In the genomic region with DNA sequence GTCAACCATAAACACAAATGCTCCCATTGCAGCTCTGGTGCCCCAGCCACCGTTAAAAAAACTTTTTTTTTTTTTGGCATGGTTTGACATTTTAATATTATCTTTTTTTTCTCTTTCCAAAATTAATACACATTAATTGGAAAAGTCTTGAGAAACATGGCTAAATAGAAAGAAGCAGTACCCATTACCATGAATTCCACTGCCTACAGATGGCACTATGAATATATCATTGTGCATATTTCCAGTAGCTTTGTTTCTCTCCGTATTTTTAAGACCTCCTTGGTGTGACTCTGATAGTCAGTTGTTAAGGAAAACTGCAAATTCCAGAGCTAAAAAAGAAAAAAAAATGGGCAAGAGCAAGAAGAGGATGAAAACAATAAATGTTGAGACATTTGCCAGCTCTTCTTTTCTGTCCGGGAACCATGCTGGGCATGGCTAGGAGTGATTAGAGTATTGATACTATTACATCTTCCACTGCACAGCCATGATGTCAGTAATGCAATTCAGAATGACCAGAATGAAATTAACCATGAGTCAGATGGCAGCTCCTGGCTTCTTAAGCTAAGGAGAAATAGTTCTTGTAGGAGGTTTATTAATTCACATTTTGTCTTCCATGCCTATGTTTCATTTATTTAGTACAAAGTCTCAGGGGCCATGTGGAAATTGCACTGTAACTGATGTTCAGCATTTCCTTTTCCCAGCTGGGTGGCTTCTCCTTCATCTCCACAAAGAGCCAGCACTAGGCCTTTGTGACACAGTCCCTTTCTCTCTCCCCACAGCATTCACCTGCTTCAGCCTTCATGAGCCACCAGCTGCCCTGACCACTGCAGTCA, we compare ENCODE assay signal across 19 cellular contexts. TPM values are rescaled to one million over a fixed set of nuclear protein-coding genes. Genes with fewer than 3 reads are reported as not detected.
DNase-seq lines count a peak whose midpoint lies in the region; ATAC-seq and TF ChIP-seq lines count a peak whose summit lies in the region.
"Had no signal": no experiment of that assay in that cellular context is flagged by ENCODE, and none has a peak within 500 bp of the region (broad histone marks: within the 10 kb centered on the region; RNA-seq: fewer than 3 reads in every experiment).

No MANE protein-coding gene starts in this region.

- peak; percentile 30; the same call in 1 of the 2 replicates for TF ChIP-seq RAD21 in HCT116 (IDR thresholded peaks at IDR 0.05; ENCODE audit: low read depth)
- TF ChIP-seq RAD21 in SK-N-SH (IDR thresholded peaks at IDR 0.05; ENCODE audit: low read length): peak; percentile 38; the same call in 1 of the 2 replicates

- H3K9ac ChIP-seq in HCT116 (ENCODE audit: low read length): no peak overlapping the region
- no peak overlapping the region for H3K9ac ChIP-seq in SK-N-SH

- no peak for TF ChIP-seq CTCF in HCT116 (IDR thresholded peaks at IDR 0.05 in 2 of 3, conservative IDR thresholded peaks at IDR 0.05 in 1 of 3; ENCODE audit: borderline replicate concordance in 1 of 3, insufficient read depth in 1 of 3, low read depth in 2 of 3, low read length in 2 of 3)
- TF ChIP-seq CTCF in SK-N-SH (IDR thresholded peaks at IDR 0.05): peak; percentile 27
- no peak for TF ChIP-seq CTCF in fibroblast of the aortic adventitia (IDR thresholded peaks at IDR 0.05; ENCODE audit: insufficient read depth, low read length)
- no peak for TF ChIP-seq CTCF in psoas muscle (IDR thresholded peaks at IDR 0.05)
- TF ChIP-seq CTCF in CD4-positive, alpha-beta T cell (IDR thresholded peaks at IDR 0.05): no peak

- H3K27me3 Mint-ChIP-seq in CD4-positive, alpha-beta T cell: peaks cover 45% of the 10 kb centered on the region

- 73% methylated on average over 3 of the region's 3 CpGs for WGBS in SK-N-SH (ENCODE audit: low lambda C conversion rate)
- 54 to 59% (median 57%) methylated on average over 3 of the region's 3 CpGs for WGBS in psoas muscle, 3 donors

- no peak for TF ChIP-seq POLR2A in HCT116 (IDR thresholded peaks at IDR 0.05; ENCODE audit: borderline replicate concordance, extremely low read depth, insufficient read depth, insufficient read length)

- no peaks in the 10 kb centered on the region for H3K4me1 Mint-ChIP-seq in CD4-positive, alpha-beta T cell (ENCODE audit: low read depth)
- H3K4me1 Mint-ChIP-seq: central memory CD8-positive, alpha-beta T cell; endodermal cell; nephron; T-cell had no signal

- no peaks in the 10 kb centered on the region for H3K79me2 ChIP-seq in HCT116 (ENCODE audit: insufficient read depth, low read length)
- H3K79me2 ChIP-seq in SK-N-SH (ENCODE audit: insufficient read depth): no peaks in the 10 kb centered on the region

- no peaks in the 10 kb centered on the region for H3K9me2 ChIP-seq in HCT116 (ENCODE audit: insufficient read depth)
- no peaks in the 10 kb centered on the region for H3K9me2 ChIP-seq in SK-N-SH

- TF ChIP-seq EP300 in SK-N-SH (IDR thresholded peaks at IDR 0.05; ENCODE audit: borderline replicate concordance in 1 of 2, low read depth in 1 of 2, low read length in 1 of 2): no peak

- H3K9me3 Mint-ChIP-seq in CD4-positive, alpha-beta T cell: no peaks in the 10 kb centered on the region
- H3K9me3 Mint-ChIP-seq: activated T-helper 1 cell treated with anti-CD3 and anti-CD28 coated beads, Interleukin-12 subunit alpha, Interleukin-12 subunit beta, Interleukin-2, Interleukin-4 antibody, amounts not matched to agents 30 ng/mL and 10 ng/mL and 1 ng/mL, durations not matched to agents 14 hours and 24 hours and 36 hours; central memory CD8-positive, alpha-beta T cell; endodermal cell; nephron; T-cell had no signal

- peak; percentile 14 for DNase-seq in AG08395 (ENCODE audit: low spot score)
- no peak for DNase-seq in HCT116 (ENCODE audit: low read depth, low spot score)
- DNase-seq in SK-N-SH: no peak
- DNase-seq in fibroblast of the aortic adventitia (ENCODE audit: low read depth): peak; percentile 42
- DNase-seq in stimulated activated CD4-positive, alpha-beta T cell treated with anti-CD3 and anti-CD28 coated beads, Interleukin-15, amount 100 ng/mL, for 24 hours: no peak
- DNase-seq in psoas muscle: no peak
- DNase-seq in CD4-positive, alpha-beta T cell: no peak
- DNase-seq: activated CD8-positive, alpha-beta T cell treated with anti-CD3 and anti-CD28 coated beads, Interleukin-2, amount 10 ng/mL, durations not matched to agents 7 days and 5 days; endodermal cell; NCI-H2029; NCI-H524 treated with DMSO at 0.1 percent for 48 hours; T-cell; WERI-Rb-1 had no signal

- H3K27ac Mint-ChIP-seq in CD4-positive, alpha-beta T cell: no peak overlapping the region
- H3K27ac Mint-ChIP-seq: activated CD8-positive, alpha-beta T cell treated with anti-CD3 and anti-CD28 coated beads, Interleukin-2, amount 10 ng/mL, durations not matched to agents 7 days and 5 days; activated T-helper 1 cell treated with anti-CD3 and anti-CD28 coated beads, Interleukin-12 subunit alpha, Interleukin-12 subunit beta, Interleukin-2, Interleukin-4 antibody, amounts not matched to agents 30 ng/mL and 10 ng/mL and 1 ng/mL, durations not matched to agents 14 hours and 24 hours and 36 hours; endodermal cell; nephron; T-cell had no signal

- H2AFZ ChIP-seq in HCT116 (ENCODE audit: low read depth, low read length, poor library complexity, severe bottlenecking) (no peak overlapping the region), SK-N-SH (ENCODE audit: low read depth) (no peak overlapping the region)
- H2AFZ ChIP-seq: PC-9 had no signal

- no peaks in the 10 kb centered on the region for H4K20me1 ChIP-seq in HCT116 (ENCODE audit: insufficient read depth)
- H4K20me1 ChIP-seq in SK-N-SH (ENCODE audit: insufficient read depth): no peaks in the 10 kb centered on the region

- H3K4me1 ChIP-seq in HCT116 (ENCODE audit: control insufficient read depth in 1 of 2, insufficient read depth in 2 of 2, low read length in 2 of 2) (no peaks in the 10 kb centered on the region), SK-N-SH (ENCODE audit: control insufficient read depth in 1 of 2, insufficient read depth in 2 of 2, low read depth in 1 of 2, low read length in 1 of 2) (no peaks in the 10 kb centered on the region; a peak in 2 of 4 replicates), psoas muscle (no peaks in the 10 kb centered on the region)
- H3K4me1 ChIP-seq: gastroesophageal sphincter had no signal

- no peaks in the 10 kb centered on the region for H3K36me3 ChIP-seq in HCT116 (ENCODE audit: control insufficient read depth in 1 of 2, insufficient read depth in 2 of 2, low read length in 2 of 2)
- no peaks in the 10 kb centered on the region for H3K36me3 ChIP-seq in SK-N-SH (replicated peaks in 1 of 2; ENCODE audit: control insufficient read depth in 1 of 2, insufficient read depth in 2 of 2, low read length in 1 of 2)
- no peaks in the 10 kb centered on the region for H3K36me3 ChIP-seq in psoas muscle (ENCODE audit: insufficient read depth in 1 of 2, low read depth in 1 of 2)
- H3K36me3 ChIP-seq: gastroesophageal sphincter, WERI-Rb-1 had no signal

- H3K27me3 ChIP-seq in HCT116 (ENCODE audit: insufficient read depth, low read length) (no peaks in the 10 kb centered on the region), SK-N-SH (ENCODE audit: insufficient read depth) (no peaks in the 10 kb centered on the region), psoas muscle (ENCODE audit: insufficient read depth in 3 of 3, low read length in 2 of 3) (no peaks in the 10 kb centered on the region)
- H3K27me3 ChIP-seq in CD4-positive, alpha-beta T cell (ENCODE audit: control insufficient read depth, insufficient read depth, low read length): peaks cover 10% of the 10 kb centered on the region

- RAD21 ChIA-PET in HCT116 (lab: Charles Lee; ENCODE audit: low non-redundant PET in 1 of 2, low total read pairs in 2 of 2, uncharacterized antibody in 2 of 2, unreplicated experiment in 2 of 2): no interaction called here

- H3K4me3 ChIP-seq in HCT116 (replicated peaks in 1 of 2; ENCODE audit: low read depth in 1 of 2, low read length in 2 of 2): no peak overlapping the region
- no peak overlapping the region for H3K4me3 ChIP-seq in SK-N-SH (ENCODE audit: low read depth in 2 of 2, low read length in 1 of 2)
- no peak overlapping the region for H3K4me3 ChIP-seq in fibroblast of the aortic adventitia (ENCODE audit: low read depth, low read length)
- no peak overlapping the region for H3K4me3 ChIP-seq in psoas muscle
- H3K4me3 ChIP-seq: gastroesophageal sphincter, PC-9 had no signal

- CTCF ChIA-PET in HCT116 (lab: Charles Lee): interaction anchor here (1.0 kb wide), 2 partner anchors 140 to 255 kb away, joined by 3 to 4 read pairs; no protein-coding TSS in a partner anchor
- CTCF ChIA-PET in SK-N-SH (lab: Yijun Ruan, JAX): interaction anchor here (1.0 to 2.8 kb wide), 10 partner anchors 9 to 260 kb away, joined by 3 to 23 read pairs (median 4); no protein-coding TSS in a partner anchor
- CTCF ChIA-PET in CD4-positive, alpha-beta T cell (lab: Charles Lee): interaction anchor here (0.7 kb wide), 1 partner anchor 75 kb away, joined by 3 read pairs; no protein-coding TSS in a partner anchor

- intact Hi-C loops in HCT116 (cut with micrococcal nuclease): no loop called here
- intact Hi-C loops in psoas muscle (cut with DNase I): no loop called here
- intact Hi-C loops in CD4-positive, alpha-beta T cell (cut with DNase I, micrococcal nuclease): no loop called here

- H3K4me2 ChIP-seq in HCT116 (ENCODE audit: low read length) (no peak overlapping the region), SK-N-SH (no peak overlapping the region)
- H3K4me2 ChIP-seq: PC-9 had no signal

- H3F3A ChIP-seq in SK-N-SH (replicated peaks; ENCODE audit: insufficient read depth): no peaks in the 10 kb centered on the region

- H3K36me3 Mint-ChIP-seq in CD4-positive, alpha-beta T cell (ENCODE audit: low read depth): no peaks in the 10 kb centered on the region
- H3K36me3 Mint-ChIP-seq: T-cell had no signal

- BruUV-seq in HCT116 (replicated peaks; lab: Mats Ljungman, UMichigan): no TSS peak

- no peak overlapping the region for H3K4me3 Mint-ChIP-seq in CD4-positive, alpha-beta T cell
- H3K4me3 Mint-ChIP-seq: activated CD8-positive, alpha-beta T cell treated with anti-CD3 and anti-CD28 coated beads, Interleukin-2, amount 10 ng/mL, durations not matched to agents 7 days and 5 days; activated T-helper 1 cell treated with anti-CD3 and anti-CD28 coated beads, Interleukin-12 subunit alpha, Interleukin-12 subunit beta, Interleukin-2, Interleukin-4 antibody, amounts not matched to agents 30 ng/mL and 10 ng/mL and 1 ng/mL, durations not matched to agents 14 hours and 24 hours and 36 hours; central memory CD8-positive, alpha-beta T cell; endodermal cell; nephron; T-cell had no signal

- no peak for ATAC-seq in HCT116
- ATAC-seq in GM18511 (IDR thresholded peaks at IDR 0.05; ENCODE audit: unreplicated experiment): no peak
- ATAC-seq in psoas muscle: no peak
- no peak for ATAC-seq in CD4-positive, alpha-beta T cell (ENCODE audit: poor library complexity)
- ATAC-seq: activated CD8-positive, alpha-beta T cell treated with anti-CD3 and anti-CD28 coated beads, Interleukin-2, amount 10 ng/mL, durations not matched to agents 7 days and 5 days; gastroesophageal sphincter; T-cell had no signal

- H3K27ac ChIP-seq in HCT116 (ENCODE audit: low read depth, low read length): no peak overlapping the region
- H3K27ac ChIP-seq in SK-N-SH (ENCODE audit: low read depth in 2 of 2, low read length in 1 of 2): no peak overlapping the region
- no peak overlapping the region for H3K27ac ChIP-seq in psoas muscle
- H3K27ac ChIP-seq in CD4-positive, alpha-beta T cell (ENCODE audit: low read depth, low read length): no peak overlapping the region
- H3K27ac ChIP-seq: gastroesophageal sphincter, PC-9, WERI-Rb-1 had no signal

- H3K9me3 ChIP-seq in HCT116 (ENCODE audit: control insufficient read depth in 1 of 2, insufficient read depth in 1 of 2, low read depth in 1 of 2, low read length in 2 of 2) (no peaks in the 10 kb centered on the region), SK-N-SH (no peaks in the 10 kb centered on the region), psoas muscle (no peaks in the 10 kb centered on the region)
- H3K9me3 ChIP-seq in CD4-positive, alpha-beta T cell (ENCODE audit: control insufficient read depth, low read length): no peaks in the 10 kb centered on the region
- H3K9me3 ChIP-seq: gastroesophageal sphincter had no signal

- POLR2A ChIA-PET in HCT116 (lab: Charles Lee): interaction anchor here (1.2 kb wide), 1 partner anchor 8 kb away, joined by 3 read pairs; no protein-coding TSS in a partner anchor
- POLR2A ChIA-PET in SK-N-SH (lab: Yijun Ruan, JAX): interaction anchor here (0.7 kb wide), 1 partner anchor 553 kb away, joined by 9 read pairs; no protein-coding TSS in a partner anchor
- POLR2A ChIA-PET in CD4-positive, alpha-beta T cell (lab: Charles Lee): no interaction called here

RNA-seq across cellular contexts. Expression of a gene that starts 31.9 kb away (rescaled TPM):
- total RNA-seq in HCT116 (2021; ENCODE audit: unreplicated experiment): not detected
- polyA plus RNA-seq in HCT116 (2012): not detected in 2 replicates
- 2.5 and 2.7 TPM in 2 replicates for polyA plus RNA-seq in SK-N-SH (2012; rRNA removed)
- polyA plus RNA-seq in SK-N-SH (2012; cell fraction: cytosol; rRNA removed): 2.3 and 3.0 TPM in 2 replicates
- 1.4 and 2.2 TPM in 2 replicates for polyA plus RNA-seq in SK-N-SH (2012; cell fraction: nucleus; rRNA removed)
- total RNA-seq in fibroblast of the aortic adventitia (ENCODE audit: low replicate concordance): 3.7 and 6.1 TPM in 2 replicates
- under 1 TPM in 1 of 4 donors, not detected in 3; 0.04 TPM for total RNA-seq in psoas muscle
- under 1 TPM in 2 of 3 donors, not detected in 1; under 0.01 to 0.01 TPM for polyA plus RNA-seq in psoas muscle
- total RNA-seq in CD4-positive, alpha-beta T cell: not detected
- total RNA-seq: activated CD8-positive, alpha-beta T cell treated with anti-CD3 and anti-CD28 coated beads, Interleukin-2, amount 10 ng/mL, durations not matched to agents 7 days and 5 days; activated T-helper 1 cell treated with anti-CD3 and anti-CD28 coated beads, Interleukin-12 subunit alpha, Interleukin-12 subunit beta, Interleukin-2, Interleukin-4 antibody, amounts not matched to agents 30 ng/mL and 10 ng/mL and 1 ng/mL, durations not matched to agents 14 hours and 24 hours and 36 hours; PC-9; T-cell had no signal

Comparison
In these comparisons a context has a peak if more than half of its experiments do, and no peak if none do; other contexts are left out.
1. DNase-seq: peak in AG08395 (single experiment) and fibroblast of the aortic adventitia (single experiment); none in HCT116 (single experiment), SK-N-SH (single experiment), stimulated activated CD4-positive, alpha-beta T cell treated with anti-CD3 and anti-CD28 coated beads, Interleukin-15, amount 100 ng/mL, for 24 hours (single experiment), psoas muscle (0 of 2) and CD4-positive, alpha-beta T cell (0 of 10).